In the genomic region with DNA sequence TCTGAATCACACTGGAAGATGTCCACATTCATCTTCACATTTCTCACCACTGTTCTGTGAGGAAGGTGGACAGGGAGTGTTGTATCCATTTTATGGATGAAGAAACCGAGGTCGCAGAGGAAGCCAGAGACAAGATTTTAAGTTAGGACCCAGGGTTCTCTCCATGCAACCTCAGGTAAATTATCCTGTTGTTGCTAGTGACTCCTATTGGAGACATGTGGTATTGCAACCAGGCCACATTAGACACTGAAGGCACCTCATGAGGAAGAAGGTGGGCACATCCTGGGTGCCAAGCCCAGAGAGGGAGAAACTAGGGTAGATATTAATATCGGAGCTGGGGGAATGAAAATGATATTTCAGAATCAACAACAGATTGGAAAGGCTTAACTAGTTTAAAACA, we compare ENCODE assay signal across 1 cellular context.
TF ChIP-seq lines count a peak whose summit lies in the region.

No MANE protein-coding gene starts in this region.

TF ChIP-seq in endothelial cell of umbilical vein, 7 proteins besides CTCF, POLR2A, EP300 and RAD21:
- no peak for TF ChIP-seq POLR2AphosphoS5 (IDR thresholded peaks at IDR 0.05; ENCODE audit: insufficient read depth, low read depth, low read length)
- no peak for TF ChIP-seq GATA2 (IDR thresholded peaks at IDR 0.05; ENCODE audit: insufficient read depth, insufficient read length, low read depth, low read length)
- TF ChIP-seq MYC (IDR thresholded peaks at IDR 0.05; ENCODE audit: low read depth, low read length) = no peak
- TF ChIP-seq JUN (IDR thresholded peaks at IDR 0.05; ENCODE audit: borderline replicate concordance, insufficient read depth, insufficient read length, low read depth) = no peak
- TF ChIP-seq EZH2 (IDR thresholded peaks at IDR 0.05; ENCODE audit: borderline replicate concordance, low read depth, low read length, severe bottlenecking) = no peak
- no peak for TF ChIP-seq FOS (IDR thresholded peaks at IDR 0.05; ENCODE audit: borderline replicate concordance, insufficient read depth, low read length)
